8 cellular contexts compared by ENCODE assay signal in the genomic region with DNA sequence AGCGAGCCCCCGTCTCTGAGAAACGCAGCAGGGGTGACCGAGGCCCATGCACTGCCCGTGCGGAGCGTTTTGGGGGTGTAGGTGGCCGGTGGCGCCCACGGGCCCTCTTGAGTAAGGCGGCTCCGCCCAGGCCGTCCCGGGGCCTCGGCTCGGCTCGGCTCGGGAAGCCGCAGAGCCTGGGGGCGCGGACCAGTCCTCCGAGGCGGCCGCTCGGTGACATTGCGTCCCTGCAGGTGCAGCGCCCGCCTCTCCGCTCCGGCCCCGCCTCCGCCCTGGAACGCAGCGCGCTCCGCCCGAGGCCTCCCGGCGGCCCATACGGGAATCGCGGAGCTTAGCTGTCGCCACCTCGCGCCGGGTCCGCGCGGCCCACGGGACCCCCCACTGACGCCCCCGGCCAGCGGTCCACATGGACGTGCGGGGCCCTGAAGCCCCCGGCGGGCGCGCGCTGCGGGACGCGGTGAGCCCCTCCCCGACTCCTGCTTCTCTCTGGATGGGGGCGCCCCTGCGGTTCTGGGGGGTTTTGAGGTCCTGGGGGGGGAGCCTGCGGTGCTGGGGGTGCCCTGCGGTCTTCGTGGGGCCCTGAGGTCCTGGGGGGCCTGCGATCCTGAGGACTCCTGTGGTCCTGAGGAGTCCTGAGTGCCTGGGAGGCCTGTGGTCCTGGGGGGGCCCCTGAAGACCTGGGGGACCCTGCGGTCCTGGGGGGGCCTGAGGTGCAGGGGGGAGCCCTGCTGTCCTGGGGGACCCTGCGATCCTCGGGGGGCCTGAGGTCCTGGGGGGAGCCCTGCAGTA. TPM values are rescaled to one million over a fixed set of nuclear protein-coding genes. Genes with fewer than 3 reads are reported as not detected.
DNase-seq lines count a peak whose midpoint lies in the region; ATAC-seq lines count a peak whose summit lies in the region.

TSS of gene HSBP1L1 (plus strand) at position 314 of the 789 bp plus-strand sequence. CDS start at position 407, 93 bp downstream.

- DNase-seq in NCI-H1436 (lab: John Stamatoyannopoulos, UW) (peak; percentile 53), NCI-H1436 treated with DMSO at 0.1 percent for 48 hours (lab: John Stamatoyannopoulos, UW) (no peak), NCI-H2227 treated with DMSO at 0.1 percent for 48 hours (lab: John Stamatoyannopoulos, UW) (peak; percentile 26), activated T-cell treated with anti-CD3 and anti-CD28 coated beads for 24 hours (ENCODE audit: low read depth) (peak; percentile 48), epidermal melanocyte (ENCODE audit: insufficient read length, low spot score) (peak; percentile 61), mucosa of gallbladder (ENCODE audit: low spot score) (peak; percentile 62)

- H3K27ac ChIP-seq in temporal lobe (ENCODE audit: low read depth, low read length): peak within 1 kb of the TSS; percentile 76

- peak; percentile 72 for ATAC-seq in HG02623 (IDR thresholded peaks at IDR 0.05; ENCODE audit: unreplicated experiment)

RNA-seq across cellular contexts. Expression of gene HSBP1L1, which starts in this region (rescaled TPM):
- 21.4 TPM for total RNA-seq in mucosa of gallbladder
- 1.5 TPM for total RNA-seq in temporal lobe
